ENCODE assay signal across 1 cellular context in the genomic region with DNA sequence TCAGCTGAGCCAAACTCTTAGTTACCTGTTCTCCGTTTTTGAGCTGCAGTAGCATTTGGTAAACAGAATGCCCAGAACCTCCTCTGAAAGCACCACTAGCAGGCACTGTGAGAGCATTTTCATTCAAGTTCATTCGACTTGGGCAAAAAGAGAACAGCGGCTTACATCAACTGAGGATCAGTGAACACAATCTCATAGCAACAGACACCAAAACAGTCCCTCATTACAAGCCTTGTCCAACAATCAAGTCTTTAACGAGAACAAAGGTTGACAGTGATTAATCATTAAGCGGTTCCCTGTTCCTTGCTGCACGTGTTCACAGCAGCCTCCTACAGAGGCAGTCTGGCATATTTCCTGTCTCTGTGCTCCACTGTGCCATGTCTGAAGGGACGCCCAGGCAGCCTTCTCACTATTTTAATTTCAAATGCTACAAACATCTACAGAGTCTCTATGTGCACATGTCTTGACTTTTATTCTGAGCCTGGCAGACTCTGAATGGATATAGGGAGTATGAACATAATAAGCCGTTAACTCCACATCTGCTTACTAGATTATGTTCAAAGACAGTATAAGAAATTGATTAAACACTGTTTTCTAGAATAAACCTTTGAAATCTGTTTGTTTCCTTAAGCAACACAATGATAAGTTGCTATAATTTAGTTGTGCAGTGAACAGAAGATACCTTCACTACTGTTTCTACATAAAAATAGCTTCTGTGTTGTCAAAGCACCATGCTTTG.
A peak's percentile ranks its signal among the peaks of the same experiment; 100 is the strongest.
TF ChIP-seq lines count a peak whose summit lies in the region.

No MANE protein-coding gene starts in this region.

TF ChIP-seq in HepG2, 621 proteins besides CTCF, POLR2A, EP300 and RAD21 (continued from another document and continues in another):
- TF ChIP-seq, protein P1, sequence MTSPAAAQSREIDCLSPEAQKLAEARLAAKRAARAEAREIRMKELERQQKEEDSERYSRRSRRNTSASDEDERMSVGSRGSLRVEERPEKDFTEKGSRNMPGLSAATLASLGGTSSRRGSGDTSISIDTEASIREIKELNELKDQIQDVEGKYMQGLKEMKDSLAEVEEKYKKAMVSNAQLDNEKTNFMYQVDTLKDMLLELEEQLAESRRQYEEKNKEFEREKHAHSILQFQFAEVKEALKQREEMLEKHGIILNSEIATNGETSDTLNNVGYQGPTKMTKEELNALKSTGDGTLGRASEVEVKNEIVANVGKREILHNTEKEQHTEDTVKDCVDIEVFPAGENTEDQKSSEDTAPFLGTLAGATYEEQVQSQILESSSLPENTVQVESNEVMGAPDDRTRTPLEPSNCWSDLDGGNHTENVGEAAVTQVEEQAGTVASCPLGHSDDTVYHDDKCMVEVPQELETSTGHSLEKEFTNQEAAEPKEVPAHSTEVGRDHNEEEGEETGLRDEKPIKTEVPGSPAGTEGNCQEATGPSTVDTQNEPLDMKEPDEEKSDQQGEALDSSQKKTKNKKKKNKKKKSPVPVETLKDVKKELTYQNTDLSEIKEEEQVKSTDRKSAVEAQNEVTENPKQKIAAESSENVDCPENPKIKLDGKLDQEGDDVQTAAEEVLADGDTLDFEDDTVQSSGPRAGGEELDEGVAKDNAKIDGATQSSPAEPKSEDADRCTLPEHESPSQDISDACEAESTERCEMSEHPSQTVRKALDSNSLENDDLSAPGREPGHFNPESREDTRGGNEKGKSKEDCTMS (CRISPR knock-in tag; conservative IDR thresholded peaks at IDR 0.05): no peak
- TF ChIP-seq KLF11 (CRISPR knock-in tag; IDR thresholded peaks at IDR 0.05): no peak
- peak; percentile 74; the same call in 1 of the 2 replicates for TF ChIP-seq GATA4 (IDR thresholded peaks at IDR 0.05; ENCODE audit: borderline replicate concordance, low read depth)
- no peak for TF ChIP-seq ZNF558 (CRISPR knock-in tag; IDR thresholded peaks at IDR 0.05; ENCODE audit: borderline replicate concordance)
- TF ChIP-seq TSC22D2 (CRISPR knock-in tag; IDR thresholded peaks at IDR 0.05; ENCODE audit: borderline replicate concordance): peak; percentile 30; the same call in 1 of the 2 replicates
- TF ChIP-seq SPEN (CRISPR knock-in tag; IDR thresholded peaks at IDR 0.05; ENCODE audit: low read depth): peak; percentile 53; the same call in 1 of the 2 replicates
- no peak for TF ChIP-seq ZNF660 (CRISPR knock-in tag; IDR thresholded peaks at IDR 0.05; ENCODE audit: borderline replicate concordance, low read depth)
- TF ChIP-seq MTF1 (CRISPR knock-in tag; IDR thresholded peaks at IDR 0.05): no peak
- no peak for TF ChIP-seq ZSCAN12 (CRISPR knock-in tag; IDR thresholded peaks at IDR 0.05)
- TF ChIP-seq GABPB1 (CRISPR knock-in tag; IDR thresholded peaks at IDR 0.05): peak; percentile 61
- TF ChIP-seq, protein P2, sequence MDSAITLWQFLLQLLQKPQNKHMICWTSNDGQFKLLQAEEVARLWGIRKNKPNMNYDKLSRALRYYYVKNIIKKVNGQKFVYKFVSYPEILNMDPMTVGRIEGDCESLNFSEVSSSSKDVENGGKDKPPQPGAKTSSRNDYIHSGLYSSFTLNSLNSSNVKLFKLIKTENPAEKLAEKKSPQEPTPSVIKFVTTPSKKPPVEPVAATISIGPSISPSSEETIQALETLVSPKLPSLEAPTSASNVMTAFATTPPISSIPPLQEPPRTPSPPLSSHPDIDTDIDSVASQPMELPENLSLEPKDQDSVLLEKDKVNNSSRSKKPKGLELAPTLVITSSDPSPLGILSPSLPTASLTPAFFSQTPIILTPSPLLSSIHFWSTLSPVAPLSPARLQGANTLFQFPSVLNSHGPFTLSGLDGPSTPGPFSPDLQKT (CRISPR knock-in tag; IDR thresholded peaks at IDR 0.05; ENCODE audit: borderline replicate concordance): no peak
- TF ChIP-seq ONECUT2 (CRISPR knock-in tag; IDR thresholded peaks at IDR 0.05): no peak
- TF ChIP-seq, protein P3, sequence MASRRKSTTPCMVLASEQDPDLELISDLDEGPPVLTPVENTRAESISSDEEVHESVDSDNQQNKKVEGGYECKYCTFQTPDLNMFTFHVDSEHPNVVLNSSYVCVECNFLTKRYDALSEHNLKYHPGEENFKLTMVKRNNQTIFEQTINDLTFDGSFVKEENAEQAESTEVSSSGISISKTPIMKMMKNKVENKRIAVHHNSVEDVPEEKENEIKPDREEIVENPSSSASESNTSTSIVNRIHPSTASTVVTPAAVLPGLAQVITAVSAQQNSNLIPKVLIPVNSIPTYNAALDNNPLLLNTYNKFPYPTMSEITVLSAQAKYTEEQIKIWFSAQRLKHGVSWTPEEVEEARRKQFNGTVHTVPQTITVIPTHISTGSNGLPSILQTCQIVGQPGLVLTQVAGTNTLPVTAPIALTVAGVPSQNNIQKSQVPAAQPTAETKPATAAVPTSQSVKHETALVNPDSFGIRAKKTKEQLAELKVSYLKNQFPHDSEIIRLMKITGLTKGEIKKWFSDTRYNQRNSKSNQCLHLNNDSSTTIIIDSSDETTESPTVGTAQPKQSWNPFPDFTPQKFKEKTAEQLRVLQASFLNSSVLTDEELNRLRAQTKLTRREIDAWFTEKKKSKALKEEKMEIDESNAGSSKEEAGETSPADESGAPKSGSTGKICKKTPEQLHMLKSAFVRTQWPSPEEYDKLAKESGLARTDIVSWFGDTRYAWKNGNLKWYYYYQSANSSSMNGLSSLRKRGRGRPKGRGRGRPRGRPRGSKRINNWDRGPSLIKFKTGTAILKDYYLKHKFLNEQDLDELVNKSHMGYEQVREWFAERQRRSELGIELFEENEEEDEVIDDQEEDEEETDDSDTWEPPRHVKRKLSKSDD (CRISPR knock-in tag; IDR thresholded peaks at IDR 0.05; ENCODE audit: low read depth): no peak
- TF ChIP-seq ZNF253 (CRISPR knock-in tag; IDR thresholded peaks at IDR 0.05; ENCODE audit: borderline replicate concordance): no peak
- no peak for TF ChIP-seq ZNF7 (CRISPR knock-in tag; IDR thresholded peaks at IDR 0.05)
- no peak for TF ChIP-seq FLYWCH1 (CRISPR knock-in tag; IDR thresholded peaks at IDR 0.05)
- no peak for TF ChIP-seq ZNF709 (CRISPR knock-in tag; IDR thresholded peaks at IDR 0.05)
- TF ChIP-seq, protein P4, sequence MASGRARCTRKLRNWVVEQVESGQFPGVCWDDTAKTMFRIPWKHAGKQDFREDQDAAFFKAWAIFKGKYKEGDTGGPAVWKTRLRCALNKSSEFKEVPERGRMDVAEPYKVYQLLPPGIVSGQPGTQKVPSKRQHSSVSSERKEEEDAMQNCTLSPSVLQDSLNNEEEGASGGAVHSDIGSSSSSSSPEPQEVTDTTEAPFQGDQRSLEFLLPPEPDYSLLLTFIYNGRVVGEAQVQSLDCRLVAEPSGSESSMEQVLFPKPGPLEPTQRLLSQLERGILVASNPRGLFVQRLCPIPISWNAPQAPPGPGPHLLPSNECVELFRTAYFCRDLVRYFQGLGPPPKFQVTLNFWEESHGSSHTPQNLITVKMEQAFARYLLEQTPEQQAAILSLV (CRISPR knock-in tag; IDR thresholded peaks at IDR 0.05; ENCODE audit: borderline replicate concordance): no peak
- no peak for TF ChIP-seq ZNF235 (CRISPR knock-in tag; IDR thresholded peaks at IDR 0.05; ENCODE audit: borderline replicate concordance)
- TF ChIP-seq SRSF1 (optimal IDR thresholded peaks at IDR 0.05; ENCODE audit: low read depth, low read length): no peak
- peak; percentile 80 for TF ChIP-seq RFX3 (CRISPR knock-in tag; IDR thresholded peaks at IDR 0.05)
- TF ChIP-seq, protein P5, sequence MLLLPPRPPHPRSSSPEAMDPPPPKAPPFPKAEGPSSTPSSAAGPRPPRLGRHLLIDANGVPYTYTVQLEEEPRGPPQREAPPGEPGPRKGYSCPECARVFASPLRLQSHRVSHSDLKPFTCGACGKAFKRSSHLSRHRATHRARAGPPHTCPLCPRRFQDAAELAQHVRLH (CRISPR knock-in tag; IDR thresholded peaks at IDR 0.05; ENCODE audit: borderline replicate concordance, low read depth): peak; percentile 75; the same call in 1 of the 2 replicates
- no peak for TF ChIP-seq FOSL1 (CRISPR knock-in tag; IDR thresholded peaks at IDR 0.05; ENCODE audit: borderline replicate concordance)
- TF ChIP-seq STAT5B (CRISPR knock-in tag; IDR thresholded peaks at IDR 0.05): no peak
- no peak for TF ChIP-seq SNRNP70 (IDR thresholded peaks at IDR 0.05; ENCODE audit: low read depth, low read length)
- no peak for TF ChIP-seq ZNF382 (CRISPR knock-in tag; IDR thresholded peaks at IDR 0.05; ENCODE audit: borderline replicate concordance)
- TF ChIP-seq, protein P6, sequence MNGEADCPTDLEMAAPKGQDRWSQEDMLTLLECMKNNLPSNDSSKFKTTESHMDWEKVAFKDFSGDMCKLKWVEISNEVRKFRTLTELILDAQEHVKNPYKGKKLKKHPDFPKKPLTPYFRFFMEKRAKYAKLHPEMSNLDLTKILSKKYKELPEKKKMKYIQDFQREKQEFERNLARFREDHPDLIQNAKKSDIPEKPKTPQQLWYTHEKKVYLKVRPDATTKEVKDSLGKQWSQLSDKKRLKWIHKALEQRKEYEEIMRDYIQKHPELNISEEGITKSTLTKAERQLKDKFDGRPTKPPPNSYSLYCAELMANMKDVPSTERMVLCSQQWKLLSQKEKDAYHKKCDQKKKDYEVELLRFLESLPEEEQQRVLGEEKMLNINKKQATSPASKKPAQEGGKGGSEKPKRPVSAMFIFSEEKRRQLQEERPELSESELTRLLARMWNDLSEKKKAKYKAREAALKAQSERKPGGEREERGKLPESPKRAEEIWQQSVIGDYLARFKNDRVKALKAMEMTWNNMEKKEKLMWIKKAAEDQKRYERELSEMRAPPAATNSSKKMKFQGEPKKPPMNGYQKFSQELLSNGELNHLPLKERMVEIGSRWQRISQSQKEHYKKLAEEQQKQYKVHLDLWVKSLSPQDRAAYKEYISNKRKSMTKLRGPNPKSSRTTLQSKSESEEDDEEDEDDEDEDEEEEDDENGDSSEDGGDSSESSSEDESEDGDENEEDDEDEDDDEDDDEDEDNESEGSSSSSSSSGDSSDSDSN (CRISPR knock-in tag; IDR thresholded peaks at IDR 0.05): peak; percentile 17; the same call in 1 of the 2 replicates
- peak; percentile 65; the same call in 1 of the 2 replicates for TF ChIP-seq RFX5 (IDR thresholded peaks at IDR 0.05; ENCODE audit: low read depth, low read length)
- TF ChIP-seq, protein P7, sequence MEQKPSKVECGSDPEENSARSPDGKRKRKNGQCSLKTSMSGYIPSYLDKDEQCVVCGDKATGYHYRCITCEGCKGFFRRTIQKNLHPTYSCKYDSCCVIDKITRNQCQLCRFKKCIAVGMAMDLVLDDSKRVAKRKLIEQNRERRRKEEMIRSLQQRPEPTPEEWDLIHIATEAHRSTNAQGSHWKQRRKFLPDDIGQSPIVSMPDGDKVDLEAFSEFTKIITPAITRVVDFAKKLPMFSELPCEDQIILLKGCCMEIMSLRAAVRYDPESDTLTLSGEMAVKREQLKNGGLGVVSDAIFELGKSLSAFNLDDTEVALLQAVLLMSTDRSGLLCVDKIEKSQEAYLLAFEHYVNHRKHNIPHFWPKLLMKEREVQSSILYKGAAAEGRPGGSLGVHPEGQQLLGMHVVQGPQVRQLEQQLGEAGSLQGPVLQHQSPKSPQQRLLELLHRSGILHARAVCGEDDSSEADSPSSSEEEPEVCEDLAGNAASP (CRISPR knock-in tag; IDR thresholded peaks at IDR 0.05; ENCODE audit: borderline replicate concordance): peak; percentile 20; the same call in 1 of the 2 replicates
- TF ChIP-seq, protein P8, sequence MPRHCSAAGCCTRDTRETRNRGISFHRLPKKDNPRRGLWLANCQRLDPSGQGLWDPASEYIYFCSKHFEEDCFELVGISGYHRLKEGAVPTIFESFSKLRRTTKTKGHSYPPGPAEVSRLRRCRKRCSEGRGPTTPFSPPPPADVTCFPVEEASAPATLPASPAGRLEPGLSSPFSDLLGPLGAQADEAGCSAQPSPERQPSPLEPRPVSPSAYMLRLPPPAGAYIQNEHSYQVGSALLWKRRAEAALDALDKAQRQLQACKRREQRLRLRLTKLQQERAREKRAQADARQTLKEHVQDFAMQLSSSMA (CRISPR knock-in tag; IDR thresholded peaks at IDR 0.05): no peak
- TF ChIP-seq CAMTA2 (CRISPR knock-in tag; IDR thresholded peaks at IDR 0.05; ENCODE audit: borderline replicate concordance): no peak
- peak; percentile 20; the same call in 1 of the 2 replicates for TF ChIP-seq HHEX (CRISPR knock-in tag; IDR thresholded peaks at IDR 0.05)
- TF ChIP-seq, protein P9, sequence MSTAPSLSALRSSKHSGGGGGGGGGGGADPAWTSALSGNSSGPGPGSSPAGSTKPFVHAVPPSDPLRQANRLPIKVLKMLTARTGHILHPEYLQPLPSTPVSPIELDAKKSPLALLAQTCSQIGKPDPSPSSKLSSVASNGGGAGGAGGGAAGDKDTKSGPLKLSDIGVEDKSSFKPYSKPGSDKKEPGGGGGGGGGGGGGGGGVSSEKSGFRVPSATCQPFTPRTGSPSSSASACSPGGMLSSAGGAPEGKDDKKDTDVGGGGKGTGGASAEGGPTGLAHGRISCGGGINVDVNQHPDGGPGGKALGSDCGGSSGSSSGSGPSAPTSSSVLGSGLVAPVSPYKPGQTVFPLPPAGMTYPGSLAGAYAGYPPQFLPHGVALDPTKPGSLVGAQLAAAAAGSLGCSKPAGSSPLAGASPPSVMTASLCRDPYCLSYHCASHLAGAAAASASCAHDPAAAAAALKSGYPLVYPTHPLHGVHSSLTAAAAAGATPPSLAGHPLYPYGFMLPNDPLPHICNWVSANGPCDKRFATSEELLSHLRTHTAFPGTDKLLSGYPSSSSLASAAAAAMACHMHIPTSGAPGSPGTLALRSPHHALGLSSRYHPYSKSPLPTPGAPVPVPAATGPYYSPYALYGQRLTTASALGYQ (CRISPR knock-in tag; IDR thresholded peaks at IDR 0.05): peak; percentile 75; the same call in 1 of the 2 replicates
- TF ChIP-seq ZNF451 (CRISPR knock-in tag; IDR thresholded peaks at IDR 0.05): no peak
- TF ChIP-seq RORA (CRISPR knock-in tag; IDR thresholded peaks at IDR 0.05): no peak
- TF ChIP-seq TMF1 (CRISPR knock-in tag; IDR thresholded peaks at IDR 0.05; ENCODE audit: low read depth): no peak
- TF ChIP-seq TEAD2 (CRISPR knock-in tag; IDR thresholded peaks at IDR 0.05): no peak
- TF ChIP-seq PCBP1 (IDR thresholded peaks at IDR 0.05; ENCODE audit: borderline replicate concordance, low read depth, low read length): no peak
- TF ChIP-seq ZNF296 (CRISPR knock-in tag; conservative IDR thresholded peaks at IDR 0.05): no peak
- TF ChIP-seq SAP130 (CRISPR knock-in tag; IDR thresholded peaks at IDR 0.05; ENCODE audit: low read depth): peak; percentile 93
- TF ChIP-seq, protein P10, sequence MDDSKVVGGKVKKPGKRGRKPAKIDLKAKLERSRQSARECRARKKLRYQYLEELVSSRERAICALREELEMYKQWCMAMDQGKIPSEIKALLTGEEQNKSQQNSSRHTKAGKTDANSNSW (CRISPR knock-in tag; IDR thresholded peaks at IDR 0.05; ENCODE audit: borderline replicate concordance): no peak
- TF ChIP-seq MAFK (conservative IDR thresholded peaks at IDR 0.05 in 1 of 2, IDR thresholded peaks at IDR 0.05 in 1 of 2; ENCODE audit: low read length in 2 of 2): no peak
- peak; percentile 90 for TF ChIP-seq MYC (CRISPR knock-in tag; IDR thresholded peaks at IDR 0.05; ENCODE audit: borderline replicate concordance)
- TF ChIP-seq ZNF333 (CRISPR knock-in tag; IDR thresholded peaks at IDR 0.05; ENCODE audit: borderline replicate concordance): no peak
- no peak for TF ChIP-seq PTBP1 (IDR thresholded peaks at IDR 0.05; ENCODE audit: low read depth, low read length, poor library complexity, severe bottlenecking)
- TF ChIP-seq PAX8 (CRISPR knock-in tag; IDR thresholded peaks at IDR 0.05; ENCODE audit: borderline replicate concordance): no peak
- no peak for TF ChIP-seq KDM1A (CRISPR knock-in tag; IDR thresholded peaks at IDR 0.05)
- TF ChIP-seq ZNF607 (CRISPR knock-in tag; IDR thresholded peaks at IDR 0.05; ENCODE audit: borderline replicate concordance): no peak
- no peak for TF ChIP-seq KAT7 (CRISPR knock-in tag; IDR thresholded peaks at IDR 0.05; ENCODE audit: borderline replicate concordance)
- no peak for TF ChIP-seq ZC3H4 (CRISPR knock-in tag; IDR thresholded peaks at IDR 0.05; ENCODE audit: borderline replicate concordance)
- TF ChIP-seq AGO1 (IDR thresholded peaks at IDR 0.05; ENCODE audit: low read depth, low read length, poor library complexity, severe bottlenecking): no peak
- TF ChIP-seq ZNF572 (CRISPR knock-in tag; IDR thresholded peaks at IDR 0.05): no peak
- no peak for TF ChIP-seq ARHGAP35 (CRISPR knock-in tag; IDR thresholded peaks at IDR 0.05; ENCODE audit: borderline replicate concordance)
